In the genomic region with DNA sequence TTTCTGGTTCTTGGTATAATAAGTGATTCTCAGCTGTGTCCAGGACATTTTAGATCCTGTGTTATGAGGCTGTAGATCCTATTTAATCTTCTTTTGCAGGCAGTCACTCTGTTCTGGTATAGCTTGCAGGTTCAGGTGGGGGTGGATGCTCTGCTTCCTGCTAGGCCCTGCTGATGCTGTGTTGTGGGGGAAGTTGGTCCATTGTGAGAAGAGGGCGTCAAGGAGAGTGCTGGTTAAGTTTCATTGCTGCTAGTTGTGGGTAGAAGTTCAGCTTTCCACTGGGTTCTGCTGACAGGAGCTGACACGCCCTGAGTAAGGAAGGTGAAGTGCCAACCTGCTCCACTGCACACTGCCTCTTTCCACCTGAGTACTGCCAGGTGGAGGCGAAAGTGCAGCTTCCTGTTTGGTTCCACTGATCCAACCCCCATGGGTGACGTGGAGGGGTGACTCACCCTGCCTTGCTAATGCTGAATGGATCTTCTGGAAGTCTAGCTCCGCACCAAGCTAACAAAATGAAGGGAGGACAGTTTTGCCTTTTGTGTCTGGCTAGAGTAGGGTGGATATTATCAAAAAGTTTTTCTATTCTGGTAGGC, we compare ENCODE assay signal across 9 cellular contexts. TPM values are rescaled to one million over a fixed set of nuclear protein-coding genes. Genes with fewer than 3 reads are reported as not detected.
A peak's percentile ranks its signal among the peaks of the same experiment; 100 is the strongest.
DNase-seq lines count a peak whose midpoint lies in the region; ATAC-seq and TF ChIP-seq lines count a peak whose summit lies in the region.
"Had no signal": no experiment of that assay in that cellular context is flagged by ENCODE, and none has a peak within 500 bp of the region (broad histone marks: within the 10 kb centered on the region; RNA-seq: fewer than 3 reads in every experiment).

No MANE protein-coding gene starts in this region.

- TF ChIP-seq POLR2A in transverse colon (IDR thresholded peaks at IDR 0.05) (peak; percentile 28), tibial nerve (IDR thresholded peaks at IDR 0.05) (no peak)

- H3K27ac ChIP-seq in transverse colon: peak overlapping the region; percentile 65 to 86 (median 74)
- no peak overlapping the region for H3K27ac ChIP-seq in osteoblast (ENCODE audit: low read depth, low read length)
- no peak overlapping the region for H3K27ac ChIP-seq in tibial nerve
- H3K27ac ChIP-seq: neutrophil had no signal

- H3K4me1 ChIP-seq in transverse colon (peaks cover 0 to 6% (median 2%) of the 10 kb centered on the region in 4 donors), osteoblast (ENCODE audit: insufficient read depth, low read length) (no peaks in the 10 kb centered on the region), tibial nerve (no peaks in the 10 kb centered on the region)

- 43 to 60% methylated on average over 1 to 5 of the region's 5 CpGs for WGBS in transverse colon (ENCODE audit: low coverage in 1 of 2), 2 donors
- WGBS in tibial nerve, 2 donors: 86 to 93% methylated on average over 5 of the region's 5 CpGs

- no peak overlapping the region for H2AFZ ChIP-seq in osteoblast (ENCODE audit: low read length)

- no peaks in the 10 kb centered on the region for H3K27me3 ChIP-seq in transverse colon
- no peaks in the 10 kb centered on the region for H3K27me3 ChIP-seq in osteoblast (ENCODE audit: insufficient read depth, low read length)
- no peaks in the 10 kb centered on the region for H3K27me3 ChIP-seq in tibial nerve
- H3K27me3 ChIP-seq: neutrophil had no signal

- peak; percentile 71 for ATAC-seq in HG03066 (IDR thresholded peaks at IDR 0.05; ENCODE audit: low read depth, unreplicated experiment)

- in situ Hi-C loops in transverse colon (cut with MboI; ENCODE audit: low pct_ligation_motif_present in 1 of 4, low pct_unique_long_range_greater_than_20kb in 1 of 4, low sequenced_read_pairs in 3 of 4): loop anchor here (10.0 kb wide), 3 partner anchors 47 to 297 kb away; a partner anchor contains a TSS

- H3K79me2 ChIP-seq in osteoblast (ENCODE audit: insufficient read depth, low read length): no peaks in the 10 kb centered on the region

- no peak overlapping the region for H3K4me2 ChIP-seq in osteoblast (ENCODE audit: insufficient read depth, low read length)

- DNase-seq in GM12865 (ENCODE audit: low read depth) (peak; percentile 26), iPS-NIHi11 (ENCODE audit: low spot score) (peak; percentile 31), transverse colon (peak; percentile 91), osteoblast (ENCODE audit: insufficient read length, low spot score, missing footprints) (no peak), tibial nerve (ENCODE audit: low spot score in 2 of 2) (no peak), amniotic stem cell (lab: John Stamatoyannopoulos, UW) (no peak)
- peak; percentile 29 to 65 for DNase-seq in activated CD4-positive, alpha-beta T cell treated with anti-CD3 and anti-CD28 coated beads, Interleukin-2, amount 50 U/mL, for 24 hours (ENCODE audit: low read depth in 1 of 2, low spot score in 1 of 2)

- H4K20me1 ChIP-seq in osteoblast (ENCODE audit: insufficient read depth, low read length): no peaks in the 10 kb centered on the region

- intact Hi-C loops in transverse colon (cut with DNase I; ENCODE audit: low total_unique reads): no loop called here

- H3K9me3 ChIP-seq in transverse colon: no peaks in the 10 kb centered on the region
- no peaks in the 10 kb centered on the region for H3K9me3 ChIP-seq in osteoblast (ENCODE audit: low read depth, low read length)
- no peaks in the 10 kb centered on the region for H3K9me3 ChIP-seq in tibial nerve
- H3K9me3 ChIP-seq: neutrophil had no signal

- H3K36me3 ChIP-seq in transverse colon: no peaks in the 10 kb centered on the region
- H3K36me3 ChIP-seq in osteoblast (ENCODE audit: insufficient read depth, low read length): no peaks in the 10 kb centered on the region
- H3K36me3 ChIP-seq in tibial nerve: peaks cover 0 to 23% (median 0%) of the 10 kb centered on the region in 3 donors

- no peak overlapping the region for H3K4me3 ChIP-seq in GM12865 (ENCODE audit: low read depth, low read length)
- H3K4me3 ChIP-seq in transverse colon: peak overlapping the region in 1 of 4 donors; percentile 11
- no peak overlapping the region for H3K4me3 ChIP-seq in osteoblast (ENCODE audit: insufficient read depth, low read length)
- no peak overlapping the region for H3K4me3 ChIP-seq in tibial nerve

- TF ChIP-seq CTCF in GM12865 (IDR thresholded peaks at IDR 0.05; ENCODE audit: insufficient read depth, low read depth, low read length, missing control alignments) (no peak), transverse colon (IDR thresholded peaks at IDR 0.05) (peak in 1 of 5 experiments; percentile 46), osteoblast (IDR thresholded peaks at IDR 0.05; ENCODE audit: extremely low read depth, low read depth, low read length) (no peak), tibial nerve (IDR thresholded peaks at IDR 0.05) (no peak)

- TF ChIP-seq EP300 in transverse colon (IDR thresholded peaks at IDR 0.05; ENCODE audit: low read depth) (no peak), tibial nerve (IDR thresholded peaks at IDR 0.05) (no peak)

RNA-seq across cellular contexts. Expression of a gene that starts 16.3 kb away (rescaled TPM):
- 10 to 100 TPM in 2 of 4 donors, 1 to 10 TPM in 2; 3.4 to 36.7 (median 21.6) TPM for total RNA-seq in transverse colon
- 21.4 and 29.2 TPM in 2 replicates for total RNA-seq in osteoblast
- 10 to 100 TPM; 11.1 to 35.0 (median 16.2) TPM for total RNA-seq in tibial nerve

RNA-seq across cellular contexts. Expression of a gene that starts 16.7 kb away (rescaled TPM):
- 10 to 100 TPM in 2 of 4 donors, 1 to 10 TPM in 1, under 1 TPM in 1; 0.60 to 37.8 (median 19.0) TPM for total RNA-seq in transverse colon
- 30.0 and 35.1 TPM in 2 replicates for total RNA-seq in osteoblast
- total RNA-seq in tibial nerve: 10 to 100 TPM; 20.7 to 34.5 (median 24.8) TPM

RNA-seq across cellular contexts. Expression of a gene that starts 43.5 kb away (rescaled TPM):
- total RNA-seq in transverse colon: 10 to 100 TPM; 21.7 to 29.1 (median 25.1) TPM
- total RNA-seq in osteoblast: 27.1 and 33.3 TPM in 2 replicates
- 10 to 100 TPM in 3 of 4 donors, 1 to 10 TPM in 1; 5.9 to 19.9 (median 15.6) TPM for total RNA-seq in tibial nerve

Comparison
In these comparisons a context has a peak if more than half of its experiments do, and no peak if none do; other contexts are left out.
1. DNase-seq: peak in GM12865 (single experiment), activated CD4-positive, alpha-beta T cell treated with anti-CD3 and anti-CD28 coated beads, Interleukin-2, amount 50 U/mL, for 24 hours (2 of 2), iPS-NIHi11 (single experiment) and transverse colon (single experiment); none in osteoblast (single experiment), tibial nerve (0 of 2) and amniotic stem cell (single experiment).
2. H3K27ac ChIP-seq: peak in transverse colon (4 of 4); none in osteoblast (single experiment) and tibial nerve (0 of 4).